29 cellular contexts compared by ENCODE assay signal in genomic region chr1:240567066-240567465, GRCh38.
"Had no signal": no experiment of that assay in that cellular context is flagged by ENCODE, and none has a peak within 500 bp of the region (broad histone marks: within the 10 kb centered on the region; RNA-seq: fewer than 3 reads in every experiment).

No MANE protein-coding gene starts in this region.

- H3K9me3 ChIP-seq: stomach, suprapubic skin, testis, thoracic aorta, thyroid gland, tibial artery, tibial nerve, transverse colon, upper lobe of left lung, upper lobe of right lung, uterus, vagina had no signal

- H3K4me1 Mint-ChIP-seq: stimulated activated effector memory CD8-positive, alpha-beta T cell treated with anti-CD3 and anti-CD28 coated beads, Interleukin-12 subunit alpha, Interleukin-12 subunit beta, amount 100 ng/mL, for 72 hours; stimulated activated memory B cell treated with anti-CD40 and anti-IgM and Interleukin-4, amounts not matched to agents 10 μg/mL and 1 μg/mL and 100 μg/mL, for 72 hours; stimulated activated naive B cell treated with anti-CD40 and anti-IgM and Interleukin-4, amounts not matched to agents 10 μg/mL and 1 μg/mL and 100 μg/mL, for 72 hours; stimulated activated naive CD8-positive, alpha-beta T cell treated with anti-CD3 and anti-CD28 coated beads, Interleukin-15, amount 100 ng/mL, for 72 hours had no signal

- H3K4me3 Mint-ChIP-seq: stimulated activated effector memory CD8-positive, alpha-beta T cell treated with anti-CD3 and anti-CD28 coated beads, Interleukin-12 subunit alpha, Interleukin-12 subunit beta, amount 100 ng/mL, for 72 hours; stimulated activated memory B cell treated with anti-CD40 and anti-IgM and Interleukin-4, amounts not matched to agents 10 μg/mL and 1 μg/mL and 100 μg/mL, for 72 hours; stimulated activated naive B cell treated with anti-CD40 and anti-IgM and Interleukin-4, amounts not matched to agents 10 μg/mL and 1 μg/mL and 100 μg/mL, for 72 hours; stimulated activated naive CD8-positive, alpha-beta T cell treated with anti-CD3 and anti-CD28 coated beads, Interleukin-15, amount 100 ng/mL, for 72 hours; stimulated activated naive CD8-positive, alpha-beta T cell treated with anti-CD3 and anti-CD28 coated beads, Interleukin-15, Interleukin-2, amounts not matched to agents 100 ng/mL and 50 ng/mL, for 24 hours; type B pancreatic cell had no signal

- FAIRE-seq: urothelium cell line had no signal

- H3K27me3 Mint-ChIP-seq: stimulated activated memory B cell treated with anti-CD40 and anti-IgM and Interleukin-4, amounts not matched to agents 10 μg/mL and 1 μg/mL and 100 μg/mL, for 72 hours; stimulated activated naive CD8-positive, alpha-beta T cell treated with anti-CD3 and anti-CD28 coated beads, Interleukin-15, amount 100 ng/mL, for 72 hours; stimulated activated naive CD8-positive, alpha-beta T cell treated with anti-CD3 and anti-CD28 coated beads, Interleukin-15, Interleukin-2, amounts not matched to agents 100 ng/mL and 50 ng/mL, for 24 hours; type B pancreatic cell had no signal

- H3K36me3 ChIP-seq: stomach, suprapubic skin, thoracic aorta, thyroid gland, tibial artery, tibial nerve, transverse colon, upper lobe of left lung, upper lobe of right lung, uterus, vagina had no signal

- H3K4me1 ChIP-seq: stomach, suprapubic skin, testis, thyroid gland, tibial artery, tibial nerve, transverse colon, upper lobe of left lung, upper lobe of right lung, uterus, vagina had no signal

- H3K27ac Mint-ChIP-seq: stimulated activated effector memory CD8-positive, alpha-beta T cell treated with anti-CD3 and anti-CD28 coated beads, Interleukin-12 subunit alpha, Interleukin-12 subunit beta, amount 100 ng/mL, for 72 hours; stimulated activated memory B cell treated with anti-CD40 and anti-IgM and Interleukin-4, amounts not matched to agents 10 μg/mL and 1 μg/mL and 100 μg/mL, for 72 hours; stimulated activated naive B cell treated with anti-CD40 and anti-IgM and Interleukin-4, amounts not matched to agents 10 μg/mL and 1 μg/mL and 100 μg/mL, for 72 hours; stimulated activated naive CD8-positive, alpha-beta T cell treated with anti-CD3 and anti-CD28 coated beads, Interleukin-15, amount 100 ng/mL, for 72 hours; stimulated activated naive CD8-positive, alpha-beta T cell treated with anti-CD3 and anti-CD28 coated beads, Interleukin-15, Interleukin-2, amounts not matched to agents 100 ng/mL and 50 ng/mL, for 24 hours; type B pancreatic cell had no signal

- H3K27me3 ChIP-seq: stomach, suprapubic skin, testis, thyroid gland, tibial artery, tibial nerve, transverse colon, upper lobe of left lung, upper lobe of right lung, uterus, vagina had no signal

- H3K4me3 ChIP-seq: stomach, suprapubic skin, testis, thoracic aorta, thyroid gland, tibial artery, tibial nerve, transverse colon, upper lobe of left lung, upper lobe of right lung, uterus, vagina had no signal

- DNase-seq: stimulated activated CD4-positive, alpha-beta T cell treated with anti-CD3 and anti-CD28 coated beads, Interleukin-2, amount 100 ng/mL, for 48 hours; stimulated activated CD4-positive, alpha-beta T cell treated with anti-CD3 and anti-CD28 coated beads, Interleukin-4, amount 100 ng/mL, for 1 hour; stimulated activated CD4-positive, alpha-beta T cell treated with anti-CD3 and anti-CD28 coated beads, Interleukin-4, amount 100 ng/mL, for 24 hours; stimulated activated CD4-positive, alpha-beta T cell treated with anti-CD3 and anti-CD28 coated beads, Interleukin-4, amount 100 ng/mL, for 4 hours; stimulated activated CD8-positive, alpha-beta memory T cell treated with anti-CD3 and anti-CD28 coated beads, Interleukin-4, amount 100 ng/mL, for 48 hours; stimulated activated naive B cell treated with anti-CD40 and anti-IgM and Interleukin-4, amounts not matched to agents 10 μg/mL and 1 μg/mL and 100 μg/mL, for 72 hours; stimulated activated naive CD4-positive, alpha-beta T cell; stimulated activated naive CD4-positive, alpha-beta T cell treated with Interleukin-2 at 50 U/mL for 16 hours; stimulated activated naive CD8-positive, alpha-beta T cell treated with anti-CD3 and anti-CD28 coated beads, Interleukin-15, amount 100 ng/mL, for 72 hours; stimulated activated naive CD8-positive, alpha-beta T cell treated with anti-CD3 and anti-CD28 coated beads, Interleukin-15, Interleukin-2, amounts not matched to agents 100 U/mL and 50 U/mL, for 24 hours; stomach; substantia nigra; testis; tibial artery; transverse colon; trophoblast cell; upper lobe of left lung; upper lobe of right lung; uterus had no signal

- H3K36me3 Mint-ChIP-seq: stimulated activated effector memory CD8-positive, alpha-beta T cell treated with anti-CD3 and anti-CD28 coated beads, Interleukin-12 subunit alpha, Interleukin-12 subunit beta, amount 100 ng/mL, for 72 hours; stimulated activated memory B cell treated with anti-CD40 and anti-IgM and Interleukin-4, amounts not matched to agents 10 μg/mL and 1 μg/mL and 100 μg/mL, for 72 hours; stimulated activated naive B cell treated with anti-CD40 and anti-IgM and Interleukin-4, amounts not matched to agents 10 μg/mL and 1 μg/mL and 100 μg/mL, for 72 hours; type B pancreatic cell had no signal

- H3K9me3 Mint-ChIP-seq: stimulated activated effector memory CD8-positive, alpha-beta T cell treated with anti-CD3 and anti-CD28 coated beads, Interleukin-12 subunit alpha, Interleukin-12 subunit beta, amount 100 ng/mL, for 72 hours; stimulated activated memory B cell treated with anti-CD40 and anti-IgM and Interleukin-4, amounts not matched to agents 10 μg/mL and 1 μg/mL and 100 μg/mL, for 72 hours; stimulated activated naive CD8-positive, alpha-beta T cell treated with anti-CD3 and anti-CD28 coated beads, Interleukin-15, amount 100 ng/mL, for 72 hours; stimulated activated naive CD8-positive, alpha-beta T cell treated with anti-CD3 and anti-CD28 coated beads, Interleukin-15, Interleukin-2, amounts not matched to agents 100 ng/mL and 50 ng/mL, for 24 hours had no signal

- H3K27ac ChIP-seq: stomach, suprapubic skin, testis, thoracic aorta, thyroid gland, tibial artery, tibial nerve, transverse colon, upper lobe of left lung, upper lobe of right lung, uterus, vagina had no signal
